Comparison of ENCODE assay signal across 8 cellular contexts in the genomic region with DNA sequence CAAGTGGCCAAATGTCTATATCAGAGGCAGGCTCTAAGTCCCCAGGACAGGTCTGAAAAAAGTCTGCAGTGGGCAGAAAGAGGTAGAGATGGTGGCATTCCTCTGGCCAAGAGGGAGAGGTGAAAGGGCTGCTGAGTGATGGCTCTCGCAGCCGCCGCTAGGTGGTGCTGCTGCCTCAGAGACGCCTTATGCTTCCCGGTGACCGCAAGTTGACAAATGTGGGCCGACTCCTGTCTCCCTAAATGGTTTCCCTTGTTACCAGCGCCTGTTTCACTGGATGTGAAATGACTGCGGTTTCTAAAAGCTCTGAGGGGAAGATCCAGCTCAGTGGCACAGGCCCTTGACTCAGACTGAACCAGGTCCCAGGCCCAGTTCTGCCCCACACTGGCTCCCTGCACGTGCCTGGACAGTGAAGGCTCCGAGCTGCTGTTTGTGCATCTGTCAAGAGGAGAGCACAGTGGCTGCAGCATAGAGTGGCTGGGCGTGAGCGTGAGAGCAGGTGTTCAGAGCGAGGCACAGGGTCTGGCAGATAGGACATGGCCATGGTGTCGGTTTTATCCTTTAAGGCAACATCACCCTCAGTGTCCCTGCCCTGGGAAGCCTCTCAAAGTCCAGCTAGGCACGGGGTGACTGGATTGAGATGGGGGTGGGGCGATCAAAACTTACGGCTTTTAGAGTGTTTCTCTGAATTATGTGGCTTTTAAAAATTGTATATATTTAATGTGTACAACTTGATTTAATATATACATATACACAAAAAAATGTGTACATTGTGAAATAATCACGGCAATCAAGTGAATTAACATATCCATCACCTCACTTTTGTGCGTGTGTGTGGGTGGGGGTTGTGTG. TPM values are rescaled to one million over a fixed set of nuclear protein-coding genes. Genes with fewer than 3 reads are reported as not detected.
DNase-seq lines count a peak whose midpoint lies in the region; ATAC-seq and TF ChIP-seq lines count a peak whose summit lies in the region.

No MANE protein-coding gene starts in this region.

- H3K27me3 Mint-ChIP-seq in activated CD8-positive, alpha-beta memory T cell treated with anti-CD3 and anti-CD28 coated beads, Interleukin-2, amount 10 ng/mL, durations not matched to agents 7 days and 5 days = no peaks in the 10 kb centered on the region
- no peaks in the 10 kb centered on the region for H3K27me3 Mint-ChIP-seq in effector memory CD8-positive, alpha-beta T cell

- H3K27ac Mint-ChIP-seq in activated CD8-positive, alpha-beta memory T cell treated with anti-CD3 and anti-CD28 coated beads, Interleukin-2, amount 10 ng/mL, durations not matched to agents 7 days and 5 days = peak overlapping the region; percentile 91
- peak overlapping the region; percentile 9 to 25 for H3K27ac Mint-ChIP-seq in effector memory CD8-positive, alpha-beta T cell

- H3K27me3 ChIP-seq in HL-60 (ENCODE audit: insufficient read depth, poor library complexity, severe bottlenecking) = no peaks in the 10 kb centered on the region

- peaks cover 80% of the 10 kb centered on the region for H3K4me1 Mint-ChIP-seq in activated CD8-positive, alpha-beta memory T cell treated with anti-CD3 and anti-CD28 coated beads, Interleukin-2, amount 10 ng/mL, durations not matched to agents 7 days and 5 days
- peaks cover 12 to 17% of the 10 kb centered on the region in 2 donors for H3K4me1 Mint-ChIP-seq in effector memory CD8-positive, alpha-beta T cell (ENCODE audit: low read depth in 2 of 2)

- ATAC-seq in GM18511 (IDR thresholded peaks at IDR 0.05; ENCODE audit: unreplicated experiment) = peak; percentile 49
- peak; percentile 63 for ATAC-seq in activated CD8-positive, alpha-beta memory T cell treated with anti-CD3 and anti-CD28 coated beads, Interleukin-2, amount 10 ng/mL, durations not matched to agents 7 days and 5 days
- peak; percentile 72 for ATAC-seq in effector memory CD8-positive, alpha-beta T cell (replicated peaks)

- DNase-seq in ACHN = peak; percentile 72
- peak; percentile 57 to 74 for DNase-seq in HL-60 (ENCODE audit: low read depth in 1 of 2, low spot score in 1 of 2)
- DNase-seq in NOMO-1 treated with DMSO at 0.1 percent for 48 hours (lab: John Stamatoyannopoulos, UW; ENCODE audit: unreplicated experiment) = peak; percentile 72
- DNase-seq in activated CD8-positive, alpha-beta memory T cell treated with anti-CD3 and anti-CD28 coated beads, Interleukin-2, amount 10 ng/mL, durations not matched to agents 7 days and 5 days = peak; percentile 89
- DNase-seq in effector memory CD8-positive, alpha-beta T cell = peak; percentile 76 to 77 (median 77)
- DNase-seq in mucosa of gallbladder (ENCODE audit: low spot score) = peak; percentile 81
- peak; percentile 54 to 71 for DNase-seq in stimulated activated CD8-positive, alpha-beta memory T cell treated with anti-CD3 and anti-CD28 coated beads, Interleukin-4, amount 100 ng/mL, for 4 hours (ENCODE audit: low read depth in 2 of 2, low spot score in 1 of 2)

- in situ Hi-C loops in ACHN (cut with HindIII; ENCODE audit: low pct_ligation_motif_present, low pct_unique_long_range_greater_than_20kb, low sequenced_read_pairs) = no loop called here

- CTCF ChIA-PET in activated CD8-positive, alpha-beta memory T cell treated with anti-CD3 and anti-CD28 coated beads, Interleukin-2, amount 10 ng/mL, durations not matched to agents 7 days and 5 days (lab: Charles Lee) = interaction anchor here (0.6 to 16.5 kb wide), 73 partner anchors 9 to 1104 kb away, joined by 3 to 257 read pairs (median 5); partner anchors contain the start of genes CLEC16A, DEXI, LITAF and SOCS1

- H3K4me3 Mint-ChIP-seq in activated CD8-positive, alpha-beta memory T cell treated with anti-CD3 and anti-CD28 coated beads, Interleukin-2, amount 10 ng/mL, durations not matched to agents 7 days and 5 days = peak overlapping the region; percentile 53
- peak overlapping the region; percentile 61 to 71 for H3K4me3 Mint-ChIP-seq in effector memory CD8-positive, alpha-beta T cell

- no peak overlapping the region for H3K27ac ChIP-seq in HL-60 (replicated peaks)

- TF ChIP-seq CTCF in HL-60 (IDR thresholded peaks at IDR 0.05; ENCODE audit: insufficient read depth, low read length) = peak; percentile 98

- H3K4me3 ChIP-seq in HL-60 (replicated peaks; ENCODE audit: insufficient read depth, low read length) = no peak overlapping the region

- peaks cover 4% of the 10 kb centered on the region for H3K9me3 Mint-ChIP-seq in activated CD8-positive, alpha-beta memory T cell treated with anti-CD3 and anti-CD28 coated beads, Interleukin-2, amount 10 ng/mL, durations not matched to agents 7 days and 5 days (ENCODE audit: low read depth)
- H3K9me3 Mint-ChIP-seq in effector memory CD8-positive, alpha-beta T cell = no peaks in the 10 kb centered on the region

- peaks cover 34% of the 10 kb centered on the region for H3K36me3 Mint-ChIP-seq in activated CD8-positive, alpha-beta memory T cell treated with anti-CD3 and anti-CD28 coated beads, Interleukin-2, amount 10 ng/mL, durations not matched to agents 7 days and 5 days
- peaks cover 22% of the 10 kb centered on the region for H3K36me3 Mint-ChIP-seq in effector memory CD8-positive, alpha-beta T cell (ENCODE audit: insufficient read depth)

RNA-seq across cellular contexts. Expression of gene CLEC16A, which starts 19.9 kb away (rescaled TPM):
- total RNA-seq in activated CD8-positive, alpha-beta memory T cell treated with anti-CD3 and anti-CD28 coated beads, Interleukin-2, amount 10 ng/mL, durations not matched to agents 7 days and 5 days = 10 to 100 TPM; 36.5 to 55.9 TPM
- 27.6 TPM for total RNA-seq in mucosa of gallbladder

RNA-seq across cellular contexts. Expression of gene DEXI, which starts 22.0 kb away (rescaled TPM):
- 10 to 100 TPM; 23.3 to 30.8 TPM for total RNA-seq in activated CD8-positive, alpha-beta memory T cell treated with anti-CD3 and anti-CD28 coated beads, Interleukin-2, amount 10 ng/mL, durations not matched to agents 7 days and 5 days
- total RNA-seq in mucosa of gallbladder = 41.3 TPM
